1 cellular context compared by ENCODE assay signal in genomic region chr10:99297033-99297432, GRCh38.
TF ChIP-seq lines count a peak whose summit lies in the region.

No MANE protein-coding gene starts in this region.

TF ChIP-seq in K562, 482 proteins besides CTCF, POLR2A, EP300 and RAD21:
- TF ChIP-seq MYNN (IDR thresholded peaks at IDR 0.05): no peak
- no peak for TF ChIP-seq MYNN (CRISPR knock-in tag; IDR thresholded peaks at IDR 0.05)
- no peak for TF ChIP-seq PTBP1 (IDR thresholded peaks at IDR 0.05; ENCODE audit: low read depth, low read length)
- TF ChIP-seq RBM17 (IDR thresholded peaks at IDR 0.05; ENCODE audit: borderline replicate concordance, low read depth, low read length): no peak
